ENCODE assay signal across 19 cellular contexts in the genomic region with DNA sequence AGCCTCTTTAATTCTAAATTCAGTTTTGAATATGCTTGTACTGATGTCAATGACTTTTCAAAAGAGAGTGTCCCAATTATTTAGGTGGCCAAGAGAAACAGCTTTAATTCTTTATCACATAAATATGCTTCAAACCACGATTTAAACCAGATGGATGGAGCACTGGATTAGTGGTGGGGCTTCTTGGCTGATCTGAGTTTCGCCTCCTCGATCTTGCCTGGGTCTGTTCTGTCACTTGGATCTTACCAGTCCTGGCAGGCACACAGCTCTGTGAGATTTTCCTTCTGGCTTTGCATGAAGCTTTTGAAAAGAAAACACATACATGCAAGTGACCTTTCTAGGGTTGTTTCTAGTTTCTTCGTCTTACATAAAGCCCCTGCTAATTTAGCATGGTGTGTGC.
DNase-seq lines count a peak whose midpoint lies in the region; ATAC-seq and TF ChIP-seq lines count a peak whose summit lies in the region.
"Had no signal": no experiment of that assay in that cellular context is flagged by ENCODE, and none has a peak within 500 bp of the region (broad histone marks: within the 10 kb centered on the region; RNA-seq: fewer than 3 reads in every experiment).

No MANE protein-coding gene starts in this region.

- H3K36me3 ChIP-seq in adrenal gland (replicated peaks in 1 of 2) (no peaks in the 10 kb centered on the region), gastroesophageal sphincter (no peaks in the 10 kb centered on the region), MM.1S (replicated peaks; ENCODE audit: insufficient read depth, low read length) (no peaks in the 10 kb centered on the region)
- H3K36me3 ChIP-seq: BE2C had no signal

- no peaks in the 10 kb centered on the region for H3K27me3 ChIP-seq in adrenal gland
- H3K27me3 ChIP-seq in gastroesophageal sphincter: no peaks in the 10 kb centered on the region
- H3K27me3 ChIP-seq in MM.1S (replicated peaks; ENCODE audit: insufficient read depth, low read length): no peaks in the 10 kb centered on the region
- H3K27me3 ChIP-seq: BE2C had no signal

- ATAC-seq in gastroesophageal sphincter (peak; percentile 59), sciatic nerve (peak; percentile 63), GM21619 (IDR thresholded peaks at IDR 0.05; ENCODE audit: unreplicated experiment) (no peak)

- no peak for TF ChIP-seq CTCF in adrenal gland (IDR thresholded peaks at IDR 0.05)
- no peak for TF ChIP-seq CTCF in gastroesophageal sphincter (IDR thresholded peaks at IDR 0.05)
- no peak for TF ChIP-seq CTCF in MM.1S (IDR thresholded peaks at IDR 0.05; ENCODE audit: low read length)

- no peak for TF ChIP-seq POLR2A in adrenal gland (IDR thresholded peaks at IDR 0.05)
- no peak for TF ChIP-seq POLR2A in gastroesophageal sphincter (IDR thresholded peaks at IDR 0.05)

- WGBS in adrenal gland, 4 donors: 62 to 76% (median 68%) methylated on average over 4 of the region's 4 CpGs
- whole genome bisulfite sequencing in gastroesophageal sphincter (ENCODE audit: low coverage in 1 of 2), 2 donors: 20 to 26% methylated on average over 4 of the region's 4 CpGs

- no peak overlapping the region for H3K4me2 ChIP-seq in MM.1S (ENCODE audit: low read depth, low read length)

- H2AFZ ChIP-seq in MM.1S (ENCODE audit: low read length): no peak overlapping the region

- H4K20me1 ChIP-seq in MM.1S (ENCODE audit: insufficient read depth, low read length): no peaks in the 10 kb centered on the region

- H3K79me2 ChIP-seq in MM.1S (ENCODE audit: low read length): no peaks in the 10 kb centered on the region

- H3K9me3 ChIP-seq in adrenal gland (replicated peaks in 1 of 3) (no peaks in the 10 kb centered on the region), gastroesophageal sphincter (no peaks in the 10 kb centered on the region), MM.1S (replicated peaks; ENCODE audit: insufficient read depth, low read length) (no peaks in the 10 kb centered on the region)
- H3K9me3 ChIP-seq: BE2C had no signal

- H3K4me3 ChIP-seq in adrenal gland (no peak overlapping the region), gastroesophageal sphincter (no peak overlapping the region), MM.1S (ENCODE audit: low read length) (no peak overlapping the region)

- intact Hi-C loops in adrenal gland (cut with DNase I): no loop called here
- intact Hi-C loops in sciatic nerve (cut with DNase I): no loop called here

- peak in 6 of 7 donors; percentile 13 to 66 (median 26) for DNase-seq in adrenal gland
- peak; percentile 77 for DNase-seq in left kidney (ENCODE audit: low read depth, low spot score)
- DNase-seq in sciatic nerve (ENCODE audit: low spot score): no peak
- DNase-seq in MM.1S: no peak
- DNase-seq in NCI-H82 treated with DMSO at 0.1 percent for 48 hours (lab: John Stamatoyannopoulos, UW; ENCODE audit: unreplicated experiment): no peak
- DNase-seq in NCI-H2196 (lab: John Stamatoyannopoulos, UW; ENCODE audit: unreplicated experiment): no peak
- DNase-seq: BE2C; CD4-positive, CD25-positive, alpha-beta regulatory T cell; COR-L47; H7; IMR-90; NCI-H1436 treated with DMSO at 0.1 percent for 48 hours; NCI-H2029 treated with DMSO at 0.1 percent for 48 hours; NCI-H2171 treated with DMSO at 0.1 percent for 48 hours; NCI-H446 treated with DMSO at 0.1 percent for 48 hours; NCI-H69; SHP77 had no signal

- H3K9me2 ChIP-seq in MM.1S (replicated peaks; ENCODE audit: insufficient read depth, low read length): no peaks in the 10 kb centered on the region

- H3F3A ChIP-seq in MM.1S (ENCODE audit: insufficient read depth, low read length): no peaks in the 10 kb centered on the region

- no peak overlapping the region for H3K27ac ChIP-seq in adrenal gland
- H3K27ac ChIP-seq in gastroesophageal sphincter: peak overlapping the region in 1 of 4 donors; percentile 40
- H3K27ac ChIP-seq in MM.1S (ENCODE audit: low read length): no peak overlapping the region

- no peak for TF ChIP-seq EP300 in gastroesophageal sphincter (IDR thresholded peaks at IDR 0.05)

- H3K4me1 ChIP-seq in adrenal gland (replicated peaks in 1 of 2): no peaks in the 10 kb centered on the region
- peaks cover 0 to 32% (median 0%) of the 10 kb centered on the region in 3 donors for H3K4me1 ChIP-seq in gastroesophageal sphincter
- no peaks in the 10 kb centered on the region for H3K4me1 ChIP-seq in MM.1S (ENCODE audit: low read length)
- H3K4me1 ChIP-seq: BE2C had no signal

- no peak overlapping the region for H3K9ac ChIP-seq in MM.1S (ENCODE audit: low read length)

Comparison
In these comparisons a context has a peak if more than half of its experiments do, and no peak if none do; other contexts are left out.
1. DNase-seq: peak in adrenal gland (6 of 7) and left kidney (single experiment); none in sciatic nerve (single experiment), MM.1S (single experiment), NCI-H82 treated with DMSO at 0.1 percent for 48 hours (single experiment) and NCI-H2196 (single experiment).